In the genomic region with DNA sequence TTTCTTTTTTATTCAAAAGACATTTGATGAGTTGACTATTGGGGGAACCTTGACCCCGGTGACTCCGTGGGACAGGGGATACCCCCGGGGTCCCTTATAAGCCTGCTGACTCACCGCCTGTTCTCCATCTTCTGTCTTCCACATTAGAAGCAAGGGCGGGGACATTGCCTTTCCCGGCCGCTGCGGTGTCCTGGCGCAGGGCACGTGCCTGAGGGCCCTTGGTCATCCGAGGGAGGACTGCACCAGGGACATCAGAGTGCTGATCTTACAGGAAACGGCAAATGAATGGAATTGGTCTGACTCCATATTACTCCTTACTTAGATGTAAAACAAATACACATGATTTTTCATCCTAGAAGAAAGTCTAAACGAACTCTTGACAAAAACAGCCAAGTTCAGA, we compare ENCODE assay signal across 17 cellular contexts.
DNase-seq lines count a peak whose midpoint lies in the region; ATAC-seq and TF ChIP-seq lines count a peak whose summit lies in the region.
"Had no signal": no experiment of that assay in that cellular context is flagged by ENCODE, and none has a peak within 500 bp of the region (broad histone marks: within the 10 kb centered on the region; RNA-seq: fewer than 3 reads in every experiment).

No MANE protein-coding gene starts in this region.

- no peak overlapping the region for H4K91ac ChIP-seq in trophoblast cell (ENCODE audit: low read depth, low read length)

- POLR2A ChIA-PET in Caco-2 (lab: Charles Lee) (no interaction called here), HCT116 (lab: Charles Lee) (no interaction called here), WTC11 (lab: Charles Lee) (interaction anchor here (1.2 kb wide), 1 partner anchor 169 kb away, joined by 3 read pairs; no protein-coding TSS in a partner anchor)

- ATAC-seq in HCT116: peak; percentile 45; the same call in 1 of the 2 replicates
- ATAC-seq in WTC11: no peak
- ATAC-seq in activated T-cell treated with anti-CD3 and anti-CD28 coated beads, Interleukin-2, amount 50 U/mL, for 4 hours: no peak

- H3K4me2 ChIP-seq in HCT116 (ENCODE audit: low read length): 0 out of 2 replicates have a peak overlapping the region, but pooled peaks have one; percentile 11
- no peak overlapping the region for H3K4me2 ChIP-seq in trophoblast cell (ENCODE audit: low read length)

- H3K27me3 Mint-ChIP-seq in Caco-2 (ENCODE audit: insufficient read depth, unreplicated experiment): no peaks in the 10 kb centered on the region
- H3K27me3 Mint-ChIP-seq in WTC11 (ENCODE audit: low read depth): no peaks in the 10 kb centered on the region
- H3K27me3 Mint-ChIP-seq in activated T-cell treated with anti-CD3 and anti-CD28 coated beads, Interleukin-2, amount 50 U/mL, for 4 hours (ENCODE audit: low read depth): no peaks in the 10 kb centered on the region
- H3K27me3 Mint-ChIP-seq in T-helper 2 cell treated with Interferon-gamma antibody and Interleukin-4, amounts not matched to agents 5 μg/mL and 100 μg/mL, for 36 hours (ENCODE audit: low read depth): no peaks in the 10 kb centered on the region

- H3K79me2 ChIP-seq in HCT116 (ENCODE audit: insufficient read depth, low read length) (peaks cover 24% of the 10 kb centered on the region), trophoblast cell (ENCODE audit: control insufficient read depth, insufficient read depth, low read length, poor library complexity) (peaks cover 4% of the 10 kb centered on the region)

- H2AK5ac ChIP-seq in trophoblast cell (ENCODE audit: low read length): no peak overlapping the region

- H3K18ac ChIP-seq in trophoblast cell (ENCODE audit: low read length): no peak overlapping the region

- H3K4me1 Mint-ChIP-seq in Caco-2 (ENCODE audit: low read depth, unreplicated experiment) (peaks cover 13% of the 10 kb centered on the region), WTC11 (peaks cover 63% of the 10 kb centered on the region)
- H3K4me1 Mint-ChIP-seq in activated T-cell treated with anti-CD3 and anti-CD28 coated beads, Interleukin-2, amount 50 U/mL, for 4 hours (ENCODE audit: low read depth): peaks cover 12% of the 10 kb centered on the region
- H3K4me1 Mint-ChIP-seq in T-helper 2 cell treated with Interferon-gamma antibody and Interleukin-4, amounts not matched to agents 5 μg/mL and 100 μg/mL, for 36 hours (ENCODE audit: low read depth): peaks cover 6% of the 10 kb centered on the region

- no peak overlapping the region for H2BK5ac ChIP-seq in trophoblast cell (ENCODE audit: low read depth, low read length, poor library complexity)

- H4K20me1 ChIP-seq in HCT116 (ENCODE audit: insufficient read depth): no peaks in the 10 kb centered on the region

- H3K27ac ChIP-seq in HCT116 (ENCODE audit: low read depth, low read length): no peak overlapping the region
- H3K27ac ChIP-seq in trophoblast cell (ENCODE audit: low read depth, low read length): no peak overlapping the region
- H3K27ac ChIP-seq in esophagus squamous epithelium: no peak overlapping the region

- RAD21 ChIA-PET in HCT116 (lab: Charles Lee; ENCODE audit: low non-redundant PET in 1 of 2, low total read pairs in 2 of 2, uncharacterized antibody in 2 of 2, unreplicated experiment in 2 of 2): no interaction called here

- intact Hi-C loops in Caco-2 (cut with micrococcal nuclease; ENCODE audit: unreplicated experiment) (no loop called here), HCT116 (cut with micrococcal nuclease) (no loop called here), esophagus squamous epithelium (cut with DNase I) (no loop called here)

- no CpG with 5 or more reads among the region's 13 CpGs for WGBS in trophoblast cell (ENCODE audit: extremely low coverage, insufficient coverage, insufficient read length)
- 90 to 91% methylated on average over 12 to 13 of the region's 13 CpGs for WGBS in esophagus squamous epithelium, 2 donors

- H3K4ac ChIP-seq in trophoblast cell (ENCODE audit: low read depth, low read length): no peak overlapping the region

- H2BK12ac ChIP-seq in trophoblast cell (ENCODE audit: low read length): no peak overlapping the region

- H3K27ac Mint-ChIP-seq in Caco-2 (ENCODE audit: unreplicated experiment) (peak overlapping the region; percentile 53), WTC11 (peak overlapping the region; percentile 81)
- no peak overlapping the region for H3K27ac Mint-ChIP-seq in T-helper 2 cell treated with Interferon-gamma antibody and Interleukin-4, amounts not matched to agents 5 μg/mL and 100 μg/mL, for 36 hours

- BruUV-seq in Caco-2 (replicated peaks; lab: Mats Ljungman, UMichigan) (no TSS peak), HCT116 (replicated peaks; lab: Mats Ljungman, UMichigan) (no TSS peak)

- no peak overlapping the region for H3K23ac ChIP-seq in trophoblast cell (ENCODE audit: low read length)

- H3K9me3 ChIP-seq in Caco-2: peaks cover 5% of the 10 kb centered on the region; the same call in 1 of the 2 replicates
- no peaks in the 10 kb centered on the region for H3K9me3 ChIP-seq in HCT116 (ENCODE audit: control insufficient read depth in 1 of 2, insufficient read depth in 1 of 2, low read depth in 1 of 2, low read length in 2 of 2)
- H3K9me3 ChIP-seq in trophoblast cell (ENCODE audit: insufficient read depth, low read depth, low read length): peaks cover 5% of the 10 kb centered on the region
- no peaks in the 10 kb centered on the region for H3K9me3 ChIP-seq in esophagus squamous epithelium

- no peak overlapping the region for H3K4me3 ChIP-seq in Caco-2 (ENCODE audit: low read depth, low read length)
- no peak overlapping the region for H3K4me3 ChIP-seq in HCT116 (replicated peaks in 1 of 2; ENCODE audit: low read depth in 1 of 2, low read length in 2 of 2)
- H3K4me3 ChIP-seq in trophoblast cell (ENCODE audit: low read depth, low read length): no peak overlapping the region
- H3K4me3 ChIP-seq in esophagus squamous epithelium: no peak overlapping the region

- H3K9me2 ChIP-seq in HCT116 (ENCODE audit: insufficient read depth): no peaks in the 10 kb centered on the region

- H3K9me3 Mint-ChIP-seq in Caco-2 (ENCODE audit: unreplicated experiment) (no peaks in the 10 kb centered on the region), WTC11 (peaks cover 10% of the 10 kb centered on the region)
- H3K9me3 Mint-ChIP-seq in activated T-cell treated with anti-CD3 and anti-CD28 coated beads, Interleukin-2, amount 50 U/mL, for 4 hours: no peaks in the 10 kb centered on the region
- no peaks in the 10 kb centered on the region for H3K9me3 Mint-ChIP-seq in T-helper 2 cell treated with Interferon-gamma antibody and Interleukin-4, amounts not matched to agents 5 μg/mL and 100 μg/mL, for 36 hours

- no peak overlapping the region for H4K12ac ChIP-seq in trophoblast cell (ENCODE audit: low read depth, low read length)

- TF ChIP-seq RAD21 in HCT116 (IDR thresholded peaks at IDR 0.05; ENCODE audit: low read depth): no peak

- H3K36me3 ChIP-seq in Caco-2 (ENCODE audit: control insufficient read depth, insufficient read depth, low read length): no peaks in the 10 kb centered on the region; the same call in 1 of the 2 replicates
- peaks cover 0 to 6% of the 10 kb centered on the region in 2 experiments; a peak in 1 of 4 replicates for H3K36me3 ChIP-seq in HCT116 (ENCODE audit: control insufficient read depth in 1 of 2, insufficient read depth in 2 of 2, low read length in 2 of 2)
- no peaks in the 10 kb centered on the region for H3K36me3 ChIP-seq in trophoblast cell (ENCODE audit: control insufficient read depth in 1 of 2, insufficient read depth in 2 of 2, low read length in 2 of 2)
- H3K36me3 ChIP-seq in esophagus squamous epithelium: no peaks in the 10 kb centered on the region

- H3K36me3 Mint-ChIP-seq in Caco-2 (ENCODE audit: insufficient read depth, unreplicated experiment) (peaks cover 71% of the 10 kb centered on the region), WTC11 (peaks cover 11% of the 10 kb centered on the region)
- H3K36me3 Mint-ChIP-seq in activated T-cell treated with anti-CD3 and anti-CD28 coated beads, Interleukin-2, amount 50 U/mL, for 4 hours (ENCODE audit: insufficient read depth): peaks cover 5% of the 10 kb centered on the region
- no peaks in the 10 kb centered on the region for H3K36me3 Mint-ChIP-seq in T-helper 2 cell treated with Interferon-gamma antibody and Interleukin-4, amounts not matched to agents 5 μg/mL and 100 μg/mL, for 36 hours (ENCODE audit: low read depth)

- H3K4me1 ChIP-seq in Caco-2 (0 out of 2 replicates have a peak, but pooled peaks cover 4% of the 10 kb centered on the region), HCT116 (ENCODE audit: control insufficient read depth in 1 of 2, insufficient read depth in 2 of 2, low read length in 2 of 2) (peaks cover 6 to 55% of the 10 kb centered on the region in 2 experiments), trophoblast cell (ENCODE audit: control insufficient read depth in 1 of 2, insufficient read depth in 2 of 2, low read length in 2 of 2) (peaks cover 20 to 24% of the 10 kb centered on the region in 2 experiments), esophagus squamous epithelium (peaks cover 0 to 12% (median 7%) of the 10 kb centered on the region in 3 donors)

- no peak overlapping the region for H4K8ac ChIP-seq in trophoblast cell (ENCODE audit: low read depth, low read length)

- H3K14ac ChIP-seq in trophoblast cell (ENCODE audit: low read length): no peak overlapping the region

- H2AFZ ChIP-seq in HCT116 (ENCODE audit: low read depth, low read length, poor library complexity, severe bottlenecking) (no peak overlapping the region), trophoblast cell (ENCODE audit: insufficient read depth, low read length, poor library complexity) (no peak overlapping the region)

- CTCF ChIA-PET in Caco-2 (lab: Charles Lee) (interaction anchor here (0.6 kb wide), 1 partner anchor 25 kb away, joined by 4 read pairs; no protein-coding TSS in a partner anchor), HCT116 (lab: Charles Lee) (no interaction called here), WTC11 (lab: Charles Lee) (no interaction called here)

- H2BK120ac ChIP-seq in trophoblast cell (ENCODE audit: insufficient read depth, low read length, poor library complexity): no peak overlapping the region

- peaks cover 9% of the 10 kb centered on the region for H3K79me1 ChIP-seq in trophoblast cell (ENCODE audit: low read length)

- no peak for TF ChIP-seq CTCF in Caco-2 (IDR thresholded peaks at IDR 0.05; ENCODE audit: insufficient read depth in 1 of 2, low read depth in 1 of 2, low read length in 1 of 2, severe bottlenecking in 1 of 2, unreplicated experiment in 1 of 2)
- TF ChIP-seq CTCF in HCT116 (IDR thresholded peaks at IDR 0.05 in 2 of 3, conservative IDR thresholded peaks at IDR 0.05 in 1 of 3; ENCODE audit: borderline replicate concordance in 1 of 3, insufficient read depth in 1 of 3, low read depth in 2 of 3, low read length in 2 of 3): no peak
- no peak for TF ChIP-seq CTCF in WTC11 (IDR thresholded peaks at IDR 0.05)
- no peak for TF ChIP-seq CTCF in esophagus squamous epithelium (IDR thresholded peaks at IDR 0.05)

- DNase-seq in Caco-2 (no peak), HCT116 (ENCODE audit: low read depth, low spot score) (no peak), WTC11 (ENCODE audit: low spot score) (no peak), trophoblast cell (peak; percentile 65 to 73), esophagus squamous epithelium (lab: John Stamatoyannopoulos, UW) (no peak), NAMALWA (ENCODE audit: low spot score) (no peak)
- no peak for DNase-seq in activated T-cell treated with anti-CD3 and anti-CD28 coated beads, Interleukin-2, amount 50 U/mL, for 4 hours
- DNase-seq in T-helper 2 cell treated with Interferon-gamma antibody and Interleukin-4, amounts not matched to agents 5 μg/mL and 100 μg/mL, for 36 hours (ENCODE audit: low spot score): no peak
- DNase-seq: DMS53, GOT3, NCI-H1105 treated with DMSO at 0.1 percent for 48 hours, NCI-H1694 treated with DMSO at 0.1 percent for 48 hours, NCI-H2107, NCI-H2227 treated with DMSO at 0.1 percent for 48 hours, NCI-H524, SIG-M5, SW 1271 had no signal

- H3K9ac ChIP-seq in HCT116 (ENCODE audit: low read length) (no peak overlapping the region), trophoblast cell (ENCODE audit: low read length) (no peak overlapping the region)

- TF ChIP-seq POLR2A in HCT116 (IDR thresholded peaks at IDR 0.05; ENCODE audit: borderline replicate concordance, extremely low read depth, insufficient read depth, insufficient read length) (no peak), esophagus squamous epithelium (IDR thresholded peaks at IDR 0.05) (no peak)

- H3K4me3 Mint-ChIP-seq in Caco-2 (ENCODE audit: unreplicated experiment) (no peak overlapping the region), WTC11 (no peak overlapping the region)
- no peak overlapping the region for H3K4me3 Mint-ChIP-seq in activated T-cell treated with anti-CD3 and anti-CD28 coated beads, Interleukin-2, amount 50 U/mL, for 4 hours
- no peak overlapping the region for H3K4me3 Mint-ChIP-seq in T-helper 2 cell treated with Interferon-gamma antibody and Interleukin-4, amounts not matched to agents 5 μg/mL and 100 μg/mL, for 36 hours

- H3K27me3 ChIP-seq in Caco-2 (replicated peaks; ENCODE audit: control insufficient read depth, insufficient read depth, low read length) (no peaks in the 10 kb centered on the region), HCT116 (ENCODE audit: insufficient read depth, low read length) (no peaks in the 10 kb centered on the region), trophoblast cell (ENCODE audit: insufficient read depth, low read length) (no peaks in the 10 kb centered on the region), esophagus squamous epithelium (no peaks in the 10 kb centered on the region)

Comparison
In these comparisons a context has a peak if more than half of its experiments do, and no peak if none do; other contexts are left out.
1. DNase-seq: peak in trophoblast cell (2 of 2); none in Caco-2 (0 of 2), HCT116 (single experiment), WTC11 (single experiment), activated T-cell treated with anti-CD3 and anti-CD28 coated beads, Interleukin-2, amount 50 U/mL, for 4 hours (single experiment), T-helper 2 cell treated with Interferon-gamma antibody and Interleukin-4, amounts not matched to agents 5 μg/mL and 100 μg/mL, for 36 hours (single experiment), esophagus squamous epithelium (single experiment) and NAMALWA (single experiment).